16 cellular contexts compared by ENCODE assay signal in the genomic region with DNA sequence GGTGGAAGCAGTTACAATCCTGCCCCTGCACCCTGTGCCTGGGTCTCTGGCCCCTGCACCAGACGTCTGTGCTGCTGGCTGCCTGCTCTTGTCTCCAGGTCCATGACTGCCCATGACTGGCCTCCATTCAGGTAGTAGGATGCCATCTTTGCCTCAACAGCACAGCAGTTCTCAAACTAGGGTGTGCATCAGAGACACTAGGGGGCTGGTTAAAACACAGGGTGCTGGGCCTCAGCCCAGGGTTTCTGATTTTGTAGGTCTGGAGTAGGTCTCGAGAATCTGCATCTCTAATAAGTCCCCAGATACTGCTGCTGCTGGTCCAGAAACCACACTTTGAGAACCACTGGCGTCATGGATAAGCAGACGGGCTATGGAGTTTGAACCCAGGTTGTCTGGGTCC. TPM values are rescaled to one million over a fixed set of nuclear protein-coding genes. Genes with fewer than 3 reads are reported as not detected.
A peak's percentile ranks its signal among the peaks of the same experiment; 100 is the strongest.
DNase-seq lines count a peak whose midpoint lies in the region; ATAC-seq and TF ChIP-seq lines count a peak whose summit lies in the region.
"Had no signal": no experiment of that assay in that cellular context is flagged by ENCODE, and none has a peak within 500 bp of the region (broad histone marks: within the 10 kb centered on the region; RNA-seq: fewer than 3 reads in every experiment).

No MANE protein-coding gene starts in this region.

- in situ Hi-C loops in HAP-1 (cut with MboI; ENCODE audit: low sequenced_read_pairs): no loop called here

- no peak overlapping the region for H3K4ac ChIP-seq in mesenchymal stem cell (ENCODE audit: low read depth in 1 of 2, low read length in 2 of 2)

- no peak overlapping the region for H3K4me2 ChIP-seq in mesenchymal stem cell (ENCODE audit: low read length, poor library complexity, severe bottlenecking)
- H3K4me2 ChIP-seq: BLaER1 had no signal

- H3K9ac ChIP-seq in mesenchymal stem cell (ENCODE audit: low read length) (no peak overlapping the region), rectal smooth muscle tissue (ENCODE audit: low read length) (no peak overlapping the region)
- H3K9ac ChIP-seq: BLaER1 had no signal

- no peak for TF ChIP-seq CTCF in thoracic aorta (IDR thresholded peaks at IDR 0.05)

- peaks cover 0 to 50% of the 10 kb centered on the region in 2 experiments for H3K27me3 ChIP-seq in mesenchymal stem cell (ENCODE audit: control insufficient read depth in 1 of 2, insufficient read depth in 1 of 2, low read length in 2 of 2)
- no peaks in the 10 kb centered on the region for H3K27me3 ChIP-seq in rectal smooth muscle tissue (ENCODE audit: control insufficient read depth, insufficient read depth, low read length)
- no peaks in the 10 kb centered on the region for H3K27me3 ChIP-seq in thoracic aorta (replicated peaks; ENCODE audit: insufficient read depth)
- peaks cover 6% of the 10 kb centered on the region for H3K27me3 ChIP-seq in HAP-1 (ENCODE audit: low read depth)
- H3K27me3 ChIP-seq: BLaER1 had no signal

- no peak overlapping the region for H2AFZ ChIP-seq in mesenchymal stem cell (ENCODE audit: low read depth, low read length)

- H3K14ac ChIP-seq in mesenchymal stem cell (ENCODE audit: low read length in 2 of 2): no peak overlapping the region

- no peak overlapping the region for H2BK12ac ChIP-seq in mesenchymal stem cell (ENCODE audit: low read length in 2 of 2)

- no peak overlapping the region for H3K4me3 ChIP-seq in mesenchymal stem cell (ENCODE audit: insufficient read depth in 1 of 2, low read depth in 1 of 2, low read length in 2 of 2)
- H3K4me3 ChIP-seq in rectal smooth muscle tissue (ENCODE audit: low read length): no peak overlapping the region
- H3K4me3 ChIP-seq in thoracic aorta: no peak overlapping the region
- no peak overlapping the region for H3K4me3 ChIP-seq in HAP-1
- H3K4me3 ChIP-seq: BLaER1 had no signal

- H4K91ac ChIP-seq in mesenchymal stem cell (ENCODE audit: low read length): peak overlapping the region; percentile 56

- DNase-seq in cardiac septum (ENCODE audit: low spot score): peak; percentile 70
- DNase-seq in Right ventricle myocardium superior: no peak
- DNase-seq in mesenchymal stem cell: no peak
- no peak for DNase-seq in thoracic aorta (ENCODE audit: low spot score)
- DNase-seq in HAP-1 (ENCODE audit: low spot score in 2 of 2): no peak
- DNase-seq: Caco-2; CD8-positive, alpha-beta memory T cell; DMS53; GF-D8 had no signal

- 88% methylated on average over 4 of the region's 4 CpGs for WGBS in mesenchymal stem cell

- no peaks in the 10 kb centered on the region for H3K79me1 ChIP-seq in mesenchymal stem cell (replicated peaks; ENCODE audit: low read length, poor library complexity, severe bottlenecking)

- H3K4me1 ChIP-seq in mesenchymal stem cell (ENCODE audit: control insufficient read depth, insufficient read depth, low read depth, low read length): peaks cover 15% of the 10 kb centered on the region
- peaks cover 64% of the 10 kb centered on the region for H3K4me1 ChIP-seq in rectal smooth muscle tissue (ENCODE audit: control insufficient read depth, insufficient read depth, low read length)
- peaks cover 16 to 62% of the 10 kb centered on the region in 2 donors for H3K4me1 ChIP-seq in thoracic aorta (ENCODE audit: control insufficient read depth in 1 of 2, low read depth in 2 of 2)
- H3K4me1 ChIP-seq in HAP-1: no peaks in the 10 kb centered on the region
- H3K4me1 ChIP-seq: BLaER1, Caco-2 had no signal

- H3K23ac ChIP-seq in mesenchymal stem cell (ENCODE audit: low read length in 2 of 2): no peak overlapping the region

- no peak overlapping the region for H3K18ac ChIP-seq in mesenchymal stem cell (ENCODE audit: low read depth in 1 of 2, low read length in 2 of 2)

- H2BK15ac ChIP-seq in mesenchymal stem cell (ENCODE audit: low read depth, poor library complexity, severe bottlenecking): no peak overlapping the region

- H2AK5ac ChIP-seq in mesenchymal stem cell (ENCODE audit: low read length, severe bottlenecking): no peak overlapping the region

- H4K8ac ChIP-seq in mesenchymal stem cell (ENCODE audit: low read length): no peak overlapping the region

- no peak overlapping the region for H2BK5ac ChIP-seq in mesenchymal stem cell (ENCODE audit: low read depth, low read length, poor library complexity, severe bottlenecking)

- H3K36me3 ChIP-seq in mesenchymal stem cell (ENCODE audit: control insufficient read depth in 1 of 2, insufficient read depth in 2 of 2, low read depth in 1 of 2, low read length in 2 of 2): no peaks in the 10 kb centered on the region
- no peaks in the 10 kb centered on the region for H3K36me3 ChIP-seq in rectal smooth muscle tissue (ENCODE audit: control insufficient read depth, insufficient read depth, low read length)
- H3K36me3 ChIP-seq in thoracic aorta: no peaks in the 10 kb centered on the region
- H3K36me3 ChIP-seq in HAP-1 (replicated peaks): no peaks in the 10 kb centered on the region
- H3K36me3 ChIP-seq: BLaER1 had no signal

- ATAC-seq in Right ventricle myocardium superior (ENCODE audit: poor library complexity) (no peak), thoracic aorta (ENCODE audit: insufficient number of reproducible peaks, low FRiP score, low read depth) (no peak), GM18517 (IDR thresholded peaks at IDR 0.05; ENCODE audit: unreplicated experiment) (no peak)
- ATAC-seq in activated CD4-positive, CD25-positive, alpha-beta regulatory T cell treated with anti-CD3 and anti-CD28 coated beads, Interleukin-2, amount 50 U/mL, for 24 hours: no peak
- ATAC-seq: HCT116 had no signal

- H3K9me3 ChIP-seq in mesenchymal stem cell (ENCODE audit: control insufficient read depth, low read length) (no peaks in the 10 kb centered on the region), thoracic aorta (no peaks in the 10 kb centered on the region), HAP-1 (no peaks in the 10 kb centered on the region)
- H3K9me3 ChIP-seq: BLaER1, Caco-2 had no signal

- intact Hi-C loops in cardiac septum (cut with DNase I) (no loop called here), Right ventricle myocardium superior (cut with DNase I) (no loop called here)

- no peak overlapping the region for H2BK120ac ChIP-seq in mesenchymal stem cell (ENCODE audit: low read depth, low read length)

- no peak overlapping the region for H3K27ac ChIP-seq in mesenchymal stem cell (ENCODE audit: low read length, poor library complexity, severe bottlenecking)
- H3K27ac ChIP-seq in rectal smooth muscle tissue (ENCODE audit: low read depth, low read length): peak overlapping the region; percentile 47
- H3K27ac ChIP-seq in thoracic aorta: peak overlapping the region; percentile 13 to 16
- H3K27ac ChIP-seq: 22Rv1, BLaER1, HL-60 had no signal

RNA-seq across cellular contexts. Expression of a gene that starts 24.0 kb away (rescaled TPM):
- total RNA-seq in cardiac septum (49.4 TPM), Right ventricle myocardium superior (55.9 TPM), thoracic aorta (10 to 100 TPM; 23.3 to 70.4 TPM)
- polyA plus RNA-seq in mesenchymal stem cell (2013, experiment 1 of 2): 4.3 TPM
- 4.2 TPM for polyA plus RNA-seq in mesenchymal stem cell (2013, experiment 2 of 2)
- total RNA-seq: Caco-2; CD8-positive, alpha-beta memory T cell had no signal
